ENCODE assay signal across 8 cellular contexts in genomic region chr17:50056217-50056960, GRCh38. TPM values are rescaled to one million over a fixed set of nuclear protein-coding genes. Genes with fewer than 3 reads are reported as not detected.
DNase-seq lines count a peak whose midpoint lies in the region; ATAC-seq and TF ChIP-seq lines count a peak whose summit lies in the region.

No MANE protein-coding gene starts in this region.

- no peaks in the 10 kb centered on the region for H3K9me3 Mint-ChIP-seq in endothelial cell (ENCODE audit: unreplicated experiment)
- H3K9me3 Mint-ChIP-seq in stimulated activated naive B cell treated with anti-CD40 and anti-IgM and Interleukin-4, amounts not matched to agents 10 μg/mL and 1 μg/mL and 100 μg/mL, for 72 hours, result no peaks in the 10 kb centered on the region

- peaks cover 5% of the 10 kb centered on the region for H3K36me3 Mint-ChIP-seq in endothelial cell (ENCODE audit: low read depth, unreplicated experiment)
- H3K36me3 Mint-ChIP-seq in stimulated activated naive B cell treated with anti-CD40 and anti-IgM and Interleukin-4, amounts not matched to agents 10 μg/mL and 1 μg/mL and 100 μg/mL, for 72 hours, result no peaks in the 10 kb centered on the region

- peak; percentile 62 for DNase-seq in DMS79 treated with DMSO at 0.1 percent for 48 hours (lab: John Stamatoyannopoulos, UW)
- peak; percentile 78 for DNase-seq in NCI-H510A treated with DMSO at 0.1 percent for 48 hours (lab: John Stamatoyannopoulos, UW)
- DNase-seq in activated CD8-positive, alpha-beta memory T cell treated with anti-CD3 and anti-CD28 coated beads for 4 hours (ENCODE audit: low read depth in 2 of 2), result peak; percentile 10 to 16
- DNase-seq in endothelial cell (ENCODE audit: low spot score), result peak; percentile 69
- DNase-seq in myocyte (ENCODE audit: low read depth), result peak; percentile 69
- peak; percentile 50 for DNase-seq in stimulated activated naive B cell treated with anti-CD40 and anti-IgM and Interleukin-4, amounts not matched to agents 10 μg/mL and 1 μg/mL and 100 μg/mL, for 72 hours
- no peak for DNase-seq in NK-92 treated with Interleukin-12 subunit alpha and Interleukin-12 subunit beta, amount 100 ng/mL, for 24 hours (lab: John Stamatoyannopoulos, UW)

- peak overlapping the region; percentile 76 for H3K4me3 Mint-ChIP-seq in endothelial cell (ENCODE audit: unreplicated experiment)
- peak overlapping the region; percentile 91 to 93 for H3K4me3 Mint-ChIP-seq in stimulated activated naive B cell treated with anti-CD40 and anti-IgM and Interleukin-4, amounts not matched to agents 10 μg/mL and 1 μg/mL and 100 μg/mL, for 72 hours

- TF ChIP-seq CTCF in endothelial cell (IDR thresholded peaks at IDR 0.05; ENCODE audit: unreplicated experiment), result no peak

- peak; percentile 31 for ATAC-seq in HG02840 (IDR thresholded peaks at IDR 0.05; ENCODE audit: low FRiP score, unreplicated experiment)
- ATAC-seq in stimulated activated naive B cell treated with anti-CD40 and anti-IgM and Interleukin-4, amounts not matched to agents 10 μg/mL and 1 μg/mL and 100 μg/mL, for 72 hours (replicated peaks), result peak; percentile 82

- H3K27ac Mint-ChIP-seq in endothelial cell (ENCODE audit: unreplicated experiment), result no peak overlapping the region
- peak overlapping the region; percentile 56 for H3K27ac Mint-ChIP-seq in stimulated activated naive B cell treated with anti-CD40 and anti-IgM and Interleukin-4, amounts not matched to agents 10 μg/mL and 1 μg/mL and 100 μg/mL, for 72 hours

- H3K27me3 Mint-ChIP-seq in endothelial cell (ENCODE audit: unreplicated experiment), result peaks cover 13% of the 10 kb centered on the region
- peaks cover 42 to 80% of the 10 kb centered on the region in 2 donors for H3K27me3 Mint-ChIP-seq in stimulated activated naive B cell treated with anti-CD40 and anti-IgM and Interleukin-4, amounts not matched to agents 10 μg/mL and 1 μg/mL and 100 μg/mL, for 72 hours

- peaks cover 11% of the 10 kb centered on the region for H3K4me1 Mint-ChIP-seq in endothelial cell (ENCODE audit: unreplicated experiment)
- H3K4me1 Mint-ChIP-seq in stimulated activated naive B cell treated with anti-CD40 and anti-IgM and Interleukin-4, amounts not matched to agents 10 μg/mL and 1 μg/mL and 100 μg/mL, for 72 hours, result peaks cover 17 to 26% of the 10 kb centered on the region in 2 donors

RNA-seq across cellular contexts. Expression of gene ITGA3, which starts 0.5 kb away (rescaled TPM):
- total RNA-seq in endothelial cell (ENCODE audit: unreplicated experiment) (5.0 TPM), myocyte (264 and 289 TPM in 2 replicates)
- polyA plus RNA-seq in myocyte (2012), result 485 TPM

RNA-seq across cellular contexts. Expression of gene PDK2, which starts 38.8 kb away (rescaled TPM):
- total RNA-seq in endothelial cell (ENCODE audit: unreplicated experiment) (37.1 TPM), myocyte (54.4 and 61.1 TPM in 2 replicates)
- 117 TPM for polyA plus RNA-seq in myocyte (2012)

Comparison
In these comparisons a context has a peak if more than half of its experiments do, and no peak if none do; other contexts are left out.
1. RNA of gene ITGA3, which starts 0.5 kb away (total RNA-seq): 264 to 289 TPM in myocyte; 5.0 TPM in endothelial cell (single experiment); every median in the first group is over 10 times any median in the second.